Comparison of ENCODE assay signal across 19 cellular contexts in genomic region chr5:18811616-18812015, GRCh38.
A peak's percentile ranks its signal among the peaks of the same experiment; 100 is the strongest.
DNase-seq lines count a peak whose midpoint lies in the region; ATAC-seq and TF ChIP-seq lines count a peak whose summit lies in the region.
"Had no signal": no experiment of that assay in that cellular context is flagged by ENCODE, and none has a peak within 500 bp of the region (broad histone marks: within the 10 kb centered on the region; RNA-seq: fewer than 3 reads in every experiment).

No MANE protein-coding gene starts in this region.

- no peaks in the 10 kb centered on the region for H3K79me2 ChIP-seq in neural cell (replicated peaks; ENCODE audit: insufficient read depth, low read length)

- H3K27ac Mint-ChIP-seq in T-cell: no peak overlapping the region
- H3K27ac Mint-ChIP-seq: B cell; CD4-positive, alpha-beta T cell; IgD-negative memory B cell had no signal

- H3K4me1 Mint-ChIP-seq in T-cell: no peaks in the 10 kb centered on the region
- H3K4me1 Mint-ChIP-seq: B cell, IgD-negative memory B cell had no signal

- H4K20me1 ChIP-seq in neural cell (ENCODE audit: insufficient read depth): no peaks in the 10 kb centered on the region

- no peaks in the 10 kb centered on the region for H3K36me3 Mint-ChIP-seq in T-cell
- H3K36me3 Mint-ChIP-seq: IgD-negative memory B cell had no signal

- H3K4me2 ChIP-seq in neural cell (ENCODE audit: low read length): no peak overlapping the region
- H3K4me2 ChIP-seq: SK-N-SH had no signal

- no peak for TF ChIP-seq RAD21 in neural cell (conservative IDR thresholded peaks at IDR 0.05)

- H3K9me3 Mint-ChIP-seq in T-cell: no peaks in the 10 kb centered on the region
- H3K9me3 Mint-ChIP-seq: CD4-positive, alpha-beta T cell had no signal

- ATAC-seq in T-cell (replicated peaks in 1 of 4): no peak
- ATAC-seq: Panc1, Right ventricle myocardium inferior had no signal

- H3K36me3 ChIP-seq in WERI-Rb-1 (no peaks in the 10 kb centered on the region), neural cell (ENCODE audit: insufficient read depth, low read length) (no peaks in the 10 kb centered on the region)

- DNase-seq in DMS 273 treated with DMSO at 0.1 percent for 48 hours (lab: John Stamatoyannopoulos, UW) (peak; percentile 99), NCI-H446 (lab: John Stamatoyannopoulos, UW) (peak; percentile 33 to 72), WERI-Rb-1 (peak; percentile 76), NOMO-1 treated with DMSO at 0.1 percent for 48 hours (lab: John Stamatoyannopoulos, UW; ENCODE audit: unreplicated experiment) (no peak), islet precursor cell (no peak), T-cell (no peak), AG20443 (ENCODE audit: low spot score) (no peak)
- DNase-seq: Calu3; CD4-positive, alpha-beta T cell; DMS79 treated with DMSO at 0.1 percent for 48 hours; GDM1; NCI-H1436; NCI-H748 treated with DMSO at 0.1 percent for 48 hours; SK-N-SH had no signal

- POLR2A ChIA-PET in T-cell (lab: Charles Lee): no interaction called here

- peak; percentile 10 for TF ChIP-seq EP300 in neural cell (conservative IDR thresholded peaks at IDR 0.05; ENCODE audit: poor library complexity, severe bottlenecking)

- no peaks in the 10 kb centered on the region for H3K9me2 ChIP-seq in neural cell (ENCODE audit: insufficient read depth, low read length)
- H3K9me2 ChIP-seq: SK-N-SH had no signal

- no peak overlapping the region for H2AFZ ChIP-seq in neural cell (ENCODE audit: low read depth, low read length)

- no peak overlapping the region for H3K4me3 ChIP-seq in WERI-Rb-1 (ENCODE audit: low read depth, low read length)
- H3K4me3 ChIP-seq in neural cell (ENCODE audit: low read length): peak overlapping the region; percentile 30

- no peak overlapping the region for H3K4me3 Mint-ChIP-seq in T-cell
- H3K4me3 Mint-ChIP-seq: B cell; CD4-positive, alpha-beta T cell; IgD-negative memory B cell had no signal

- CTCF ChIA-PET in T-cell (lab: Charles Lee): no interaction called here

- H3K27me3 ChIP-seq in WERI-Rb-1 (ENCODE audit: insufficient read depth, low read depth, severe bottlenecking) (no peaks in the 10 kb centered on the region), neural cell (ENCODE audit: insufficient read depth, low read depth, low read length) (no peaks in the 10 kb centered on the region)

- H3K9me3 ChIP-seq in WERI-Rb-1 (ENCODE audit: severe bottlenecking) (no peaks in the 10 kb centered on the region), neural cell (ENCODE audit: low read length) (no peaks in the 10 kb centered on the region)
- H3K9me3 ChIP-seq: SK-N-SH had no signal

- TF ChIP-seq CTCF in WERI-Rb-1 (IDR thresholded peaks at IDR 0.05; ENCODE audit: low read depth, low read length) (no peak), neural cell (IDR thresholded peaks at IDR 0.05; ENCODE audit: poor library complexity, severe bottlenecking) (no peak)

- H3K27ac ChIP-seq in WERI-Rb-1: no peak overlapping the region
- no peak overlapping the region for H3K27ac ChIP-seq in neural cell (ENCODE audit: low read length)

- H3F3A ChIP-seq in neural cell (ENCODE audit: insufficient read depth, low read length, poor library complexity, severe bottlenecking): no peaks in the 10 kb centered on the region

- H3K27me3 Mint-ChIP-seq in T-cell: peaks cover 0 to 18% of the 10 kb centered on the region in 2 donors
- H3K27me3 Mint-ChIP-seq: B cell, IgD-negative memory B cell had no signal

- H3K9ac ChIP-seq in neural cell (ENCODE audit: low read length): no peak overlapping the region
- H3K9ac ChIP-seq: SK-N-SH had no signal

TF ChIP-seq in neural cell, 6 proteins besides CTCF, POLR2A, EP300 and RAD21:
- TF ChIP-seq SMC3 (conservative IDR thresholded peaks at IDR 0.05; ENCODE audit: poor library complexity) (no peak), TAF1 (IDR thresholded peaks at IDR 0.05; ENCODE audit: low read depth) (no peak), MXI1 (conservative IDR thresholded peaks at IDR 0.05; ENCODE audit: poor library complexity, severe bottlenecking) (no peak), POLR2AphosphoS5 (IDR thresholded peaks at IDR 0.05) (no peak), EZH2 (IDR thresholded peaks at IDR 0.05; ENCODE audit: borderline replicate concordance, insufficient read depth, low read length, poor library complexity, severe bottlenecking) (no peak), REST (IDR thresholded peaks at IDR 0.05; ENCODE audit: borderline replicate concordance) (no peak)

Comparison
In these comparisons a context has a peak if more than half of its experiments do, and no peak if none do; other contexts are left out.
1. DNase-seq: peak in DMS 273 treated with DMSO at 0.1 percent for 48 hours (single experiment), NCI-H446 (2 of 2) and WERI-Rb-1 (single experiment); none in NOMO-1 treated with DMSO at 0.1 percent for 48 hours (single experiment), islet precursor cell (single experiment), T-cell (0 of 34) and AG20443 (single experiment).